ENCODE assay signal across 8 cellular contexts in the genomic region with DNA sequence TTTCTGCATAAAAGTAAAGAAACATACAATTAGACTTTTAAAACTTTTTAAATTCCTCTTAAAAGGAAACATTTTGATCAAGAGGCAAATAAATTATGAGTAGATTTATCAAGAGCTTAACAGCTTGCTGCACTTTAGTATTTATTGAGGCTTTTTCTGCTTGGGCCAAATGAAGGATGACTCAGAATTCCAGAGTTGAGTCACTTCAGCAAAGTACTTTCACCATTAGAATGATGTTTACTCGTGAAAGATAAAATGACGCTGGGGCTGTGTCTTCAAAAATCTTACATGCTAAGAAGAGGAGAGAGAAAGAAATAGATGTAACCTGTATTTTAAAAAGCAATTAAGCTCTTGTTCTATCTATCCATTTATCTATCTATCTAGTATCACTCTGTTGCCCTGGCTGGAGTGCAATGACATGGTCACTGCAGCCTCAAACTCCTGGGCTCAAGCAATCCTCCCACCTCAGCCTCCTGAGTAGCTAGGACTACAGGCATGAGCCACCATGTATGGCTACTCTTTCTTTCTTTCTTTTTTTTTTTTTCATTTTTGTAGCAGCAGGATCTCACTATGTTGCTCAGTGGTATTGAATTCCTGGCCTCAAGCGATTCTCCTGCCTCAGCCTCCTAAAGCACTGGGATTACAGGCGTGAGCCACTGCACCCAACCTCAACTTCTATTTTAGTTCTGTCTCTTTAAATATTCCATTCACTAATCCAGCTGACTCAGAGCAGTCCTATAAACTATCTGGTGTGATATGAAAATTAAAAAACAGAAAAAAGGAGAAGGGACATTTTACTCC.
DNase-seq lines count a peak whose midpoint lies in the region; ATAC-seq and TF ChIP-seq lines count a peak whose summit lies in the region.

No MANE protein-coding gene starts in this region.

- H3K4me1 ChIP-seq in mucosa of descending colon (ENCODE audit: low read depth) = peaks cover 6% of the 10 kb centered on the region

- no peak for TF ChIP-seq CTCF in mucosa of descending colon (IDR thresholded peaks at IDR 0.05)

- no peaks in the 10 kb centered on the region for H3K9me3 ChIP-seq in mucosa of descending colon

- intact Hi-C loops in mucosa of descending colon (cut with DNase I, micrococcal nuclease) = loop anchor here (5.0 to 10.0 kb wide), 3 partner anchors 143 to 301 kb away; a partner anchor contains a TSS
- intact Hi-C loops in posterior cingulate gyrus (cut with DNase I) = loop anchor here (2.0 to 10.0 kb wide), 2 partner anchors 247 to 343 kb away; no protein-coding TSS in a partner anchor

- H3K36me3 ChIP-seq in mucosa of descending colon (ENCODE audit: low read depth) = no peaks in the 10 kb centered on the region

- DNase-seq in GM04504 (ENCODE audit: low read depth) (peak; percentile 59), astrocyte of the hippocampus (ENCODE audit: low read depth, low spot score) (peak; percentile 85), mucosa of descending colon (no peak), GF-D8 (lab: John Stamatoyannopoulos, UW) (no peak), posterior cingulate gyrus (no peak), NCI-H2227 treated with DMSO at 0.1 percent for 48 hours (lab: John Stamatoyannopoulos, UW) (no peak)
- no peak for DNase-seq in activated CD4-positive, alpha-beta T cell treated with anti-CD3 and anti-CD28 coated beads, Interleukin-2, amount 50 U/mL, for 48 hours

- no peak overlapping the region for H3K4me3 ChIP-seq in mucosa of descending colon

- peak; percentile 87 for ATAC-seq in HG02884 (IDR thresholded peaks at IDR 0.05; ENCODE audit: unreplicated experiment)
- ATAC-seq in mucosa of descending colon = peak; percentile 73

Comparison
In these comparisons a context has a peak if more than half of its experiments do, and no peak if none do; other contexts are left out.
1. DNase-seq: peak in GM04504 (single experiment) and astrocyte of the hippocampus (single experiment); none in mucosa of descending colon (0 of 3), GF-D8 (single experiment), posterior cingulate gyrus (0 of 10), NCI-H2227 treated with DMSO at 0.1 percent for 48 hours (single experiment) and activated CD4-positive, alpha-beta T cell treated with anti-CD3 and anti-CD28 coated beads, Interleukin-2, amount 50 U/mL, for 48 hours (0 of 2).